ENCODE assay signal across 13 cellular contexts in genomic region chr2:31286230-31286629, GRCh38.
"Had no signal": no experiment of that assay in that cellular context is flagged by ENCODE, and none has a peak within 500 bp of the region (broad histone marks: within the 10 kb centered on the region; RNA-seq: fewer than 3 reads in every experiment).

No MANE protein-coding gene starts in this region.

- ATAC-seq: activated naive CD8-positive, alpha-beta T cell treated with anti-CD3 and anti-CD28 coated beads, Interleukin-2, amount 50 U/mL, for 24 hours; activated T-helper 17 cell treated with anti-CD3 and anti-CD28 coated beads, Interleukin-2, amount 50 U/mL, for 72 hours; stimulated activated effector memory CD8-positive, alpha-beta T cell treated with anti-CD3 and anti-CD28 coated beads, Interleukin-12 subunit alpha, Interleukin-12 subunit beta, amount 100 ng/mL, for 72 hours had no signal

- DNase-seq: activated CD4-positive, CD25-positive, alpha-beta regulatory T cell treated with anti-CD3 and anti-CD28 coated beads, Interleukin-2, amount 50 U/mL, for 72 hours; activated naive CD4-positive, alpha-beta T cell treated with Interleukin-2 at 50 U/mL for 16 hours; activated naive CD8-positive, alpha-beta T cell treated with anti-CD3 and anti-CD28 coated beads, Interleukin-2, amount 50 U/mL, for 24 hours; aorta; cerebellar nuclear complex; effector memory CD4-positive, alpha-beta T cell; foreskin fibroblast; glutamatergic neuron; hypothalamus; kidney glomerular epithelial cell; stimulated activated CD4-positive, alpha-beta T cell treated with anti-CD3 and anti-CD28 coated beads, Interleukin-12 subunit alpha, Interleukin-12 subunit beta, amount 100 ng/mL, for 4 hours had no signal
